In the genomic region with DNA sequence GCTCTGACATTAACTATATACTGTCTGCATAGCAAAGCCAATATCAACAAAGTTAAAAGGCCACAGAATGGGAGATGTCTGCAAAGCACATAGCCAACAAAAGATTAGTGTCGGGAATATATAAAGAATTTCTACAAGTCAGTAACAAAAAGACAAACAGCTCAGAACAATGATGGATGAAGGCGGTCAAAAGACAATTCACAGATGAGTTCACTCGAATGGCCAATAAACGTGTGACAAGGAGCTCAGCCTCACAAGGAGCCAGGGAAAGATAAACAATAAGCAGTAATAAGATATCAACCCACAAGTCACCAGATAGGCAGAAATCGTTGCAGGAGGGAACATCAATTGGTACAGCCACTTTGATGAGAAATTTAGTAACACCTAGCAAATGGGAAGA, we compare ENCODE assay signal across 21 cellular contexts.
DNase-seq lines count a peak whose midpoint lies in the region; TF ChIP-seq lines count a peak whose summit lies in the region.
"Had no signal": no experiment of that assay in that cellular context is flagged by ENCODE, and none has a peak within 500 bp of the region (broad histone marks: within the 10 kb centered on the region; RNA-seq: fewer than 3 reads in every experiment).

No MANE protein-coding gene starts in this region.

- no peaks in the 10 kb centered on the region for H3K9me3 ChIP-seq in HEK293 (ENCODE audit: control insufficient read depth, insufficient read depth, low read depth, low read length)
- no peaks in the 10 kb centered on the region for H3K9me3 ChIP-seq in prostate gland
- H3K9me3 ChIP-seq in ovary = no peaks in the 10 kb centered on the region
- H3K9me3 ChIP-seq: A549 had no signal

- POLR2A ChIA-PET in HEK293 (lab: Yijun Ruan, JAX) = interaction anchor here (0.6 kb wide), 2 partner anchors 628 to 1591 kb away, joined by 3 to 4 read pairs; no protein-coding TSS in a partner anchor

- DNase-seq in NCI-H69 (lab: John Stamatoyannopoulos, UW) (peak; percentile 59), left kidney (ENCODE audit: low read depth, low spot score) (peak; percentile 75), prostate gland (ENCODE audit: low spot score) (peak; percentile 11), NCI-H2029 (lab: John Stamatoyannopoulos, UW) (no peak), ovary (no peak), AG08395 (ENCODE audit: low spot score) (no peak)
- no peak for DNase-seq in activated CD4-positive, alpha-beta T cell treated with anti-CD3 and anti-CD28 coated beads for 4 hours
- DNase-seq: 8988T; ACHN; C1 segment of cervical spinal cord; Calu3; CD4-positive, alpha-beta memory T cell; COR-L47; DMS53; DMS79 treated with DMSO at 0.1 percent for 48 hours; GF-D8; GM23248; H7; HCEC 1CT had no signal

- H3K27me3 ChIP-seq in prostate gland (replicated peaks; ENCODE audit: insufficient read depth) = no peaks in the 10 kb centered on the region
- no peaks in the 10 kb centered on the region for H3K27me3 ChIP-seq in ovary

- CTCF ChIA-PET in HEK293 (lab: Yijun Ruan, JAX) = interaction anchor here (0.5 kb wide), 1 partner anchor 1687 kb away, joined by 3 read pairs; no protein-coding TSS in a partner anchor

- TF ChIP-seq CTCF in HEK293 (tag by site-specific recombination; IDR thresholded peaks at IDR 0.05) (no peak), prostate gland (IDR thresholded peaks at IDR 0.05) (no peak), ovary (IDR thresholded peaks at IDR 0.05) (no peak)

- H3K4me1 ChIP-seq in HEK293 (ENCODE audit: control insufficient read depth, insufficient read depth, low read length) = peaks cover 3% of the 10 kb centered on the region; the same call in 1 of the 2 replicates
- no peaks in the 10 kb centered on the region for H3K4me1 ChIP-seq in prostate gland (replicated peaks)
- no peaks in the 10 kb centered on the region for H3K4me1 ChIP-seq in ovary (ENCODE audit: insufficient read depth)
- H3K4me1 ChIP-seq: A549 had no signal

- H3K36me3 ChIP-seq in HEK293 (ENCODE audit: control insufficient read depth in 2 of 2, insufficient read depth in 1 of 2, low read length in 2 of 2) (no peaks in the 10 kb centered on the region), prostate gland (no peaks in the 10 kb centered on the region), ovary (no peaks in the 10 kb centered on the region)

- 12% methylated on average over 5 of the region's 5 CpGs for WGBS in prostate gland
- 42 to 59% (median 50%) methylated on average over 5 of the region's 5 CpGs for WGBS in ovary, 3 donors

- TF ChIP-seq POLR2A in prostate gland (IDR thresholded peaks at IDR 0.05) (no peak), ovary (IDR thresholded peaks at IDR 0.05) (no peak)

- no peak overlapping the region for H3K27ac ChIP-seq in HEK293 (ENCODE audit: extremely low read depth, low read depth, low read length)
- no peak overlapping the region for H3K27ac ChIP-seq in prostate gland
- H3K27ac ChIP-seq in ovary = no peak overlapping the region
- H3K27ac ChIP-seq: A549, GM23248 had no signal

- TF ChIP-seq EP300 in ovary (IDR thresholded peaks at IDR 0.05) = no peak

- H3K4me3 ChIP-seq in HEK293 (ENCODE audit: low read depth, low read length) = no peak overlapping the region
- no peak overlapping the region for H3K4me3 ChIP-seq in prostate gland
- no peak overlapping the region for H3K4me3 ChIP-seq in ovary
- H3K4me3 ChIP-seq: A549, GM23248 had no signal

- intact Hi-C loops in prostate gland (cut with DNase I) = no loop called here
- intact Hi-C loops in ovary (cut with DNase I) = no loop called here

TF ChIP-seq in HEK293, 187 proteins besides CTCF, POLR2A, EP300 and RAD21:
- no peak for TF ChIP-seq SETDB1 (IDR thresholded peaks at IDR 0.05; ENCODE audit: insufficient read length, low read length)
- peak; percentile 74; the same call in 1 of the 2 replicates for TF ChIP-seq HOXD13 (CRISPR knock-in tag; IDR thresholded peaks at IDR 0.05; ENCODE audit: borderline replicate concordance)
- TF ChIP-seq ZNF513 (tag by site-specific recombination; IDR thresholded peaks at IDR 0.05) = no peak
- peak; percentile 83; the same call in 1 of the 2 replicates for TF ChIP-seq MEIS1 (CRISPR knock-in tag; IDR thresholded peaks at IDR 0.05; ENCODE audit: borderline replicate concordance)
- no peak for TF ChIP-seq SP3 (tag by site-specific recombination; IDR thresholded peaks at IDR 0.05)
- TF ChIP-seq, protein P1, sequence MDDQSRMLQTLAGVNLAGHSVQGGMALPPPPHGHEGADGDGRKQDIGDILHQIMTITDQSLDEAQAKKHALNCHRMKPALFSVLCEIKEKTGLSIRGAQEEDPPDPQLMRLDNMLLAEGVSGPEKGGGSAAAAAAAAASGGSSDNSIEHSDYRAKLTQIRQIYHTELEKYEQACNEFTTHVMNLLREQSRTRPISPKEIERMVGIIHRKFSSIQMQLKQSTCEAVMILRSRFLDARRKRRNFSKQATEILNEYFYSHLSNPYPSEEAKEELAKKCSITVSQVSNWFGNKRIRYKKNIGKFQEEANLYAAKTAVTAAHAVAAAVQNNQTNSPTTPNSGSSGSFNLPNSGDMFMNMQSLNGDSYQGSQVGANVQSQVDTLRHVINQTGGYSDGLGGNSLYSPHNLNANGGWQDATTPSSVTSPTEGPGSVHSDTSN (CRISPR knock-in tag; IDR thresholded peaks at IDR 0.05) = no peak
- no peak for TF ChIP-seq ZBTB44 (tag by site-specific recombination; IDR thresholded peaks at IDR 0.05)
- peak; percentile 59 for TF ChIP-seq FEZF1 (tag by site-specific recombination; IDR thresholded peaks at IDR 0.05)
- peak; percentile 90 for TF ChIP-seq GLIS1 (tag by site-specific recombination; IDR thresholded peaks at IDR 0.05)

Comparison
In these comparisons a context has a peak if more than half of its experiments do, and no peak if none do; other contexts are left out.
1. DNase-seq: peak in NCI-H69 (single experiment), left kidney (single experiment) and prostate gland (single experiment); none in NCI-H2029 (single experiment), activated CD4-positive, alpha-beta T cell treated with anti-CD3 and anti-CD28 coated beads for 4 hours (0 of 2), ovary (0 of 5) and AG08395 (single experiment).